Comparison of ENCODE assay signal across 28 cellular contexts in the genomic region with DNA sequence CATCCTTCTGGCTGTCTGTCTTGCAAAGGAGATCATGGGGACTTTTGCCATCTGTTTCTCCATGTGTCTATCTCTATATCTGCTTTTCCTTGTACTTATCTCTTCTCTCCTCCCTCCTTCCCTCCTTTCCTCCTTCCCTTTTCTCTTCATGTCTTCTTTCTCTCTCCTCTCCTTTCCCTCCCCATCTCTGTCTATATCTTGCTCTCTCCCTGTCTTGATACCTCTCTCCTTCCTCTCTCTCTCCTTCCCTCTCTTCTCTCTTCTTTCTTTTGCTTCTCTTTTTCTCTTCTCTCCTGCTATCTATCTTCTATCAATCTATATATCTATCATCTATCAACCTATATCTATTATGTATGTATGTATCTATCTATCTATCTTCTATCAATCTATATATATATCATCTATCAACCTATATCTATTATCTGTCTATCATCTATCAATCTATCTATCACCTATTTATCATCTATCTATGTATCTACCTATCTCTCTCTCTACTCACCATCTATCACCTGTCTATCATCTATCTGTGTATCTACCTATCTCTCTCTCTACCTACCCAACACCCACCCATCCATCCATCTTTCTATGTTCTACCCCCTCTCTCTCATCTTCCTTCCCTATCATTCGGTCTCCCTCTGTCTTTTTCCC. TPM values are rescaled to one million over a fixed set of nuclear protein-coding genes. Genes with fewer than 3 reads are reported as not detected.
A peak's percentile ranks its signal among the peaks of the same experiment; 100 is the strongest.
DNase-seq lines count a peak whose midpoint lies in the region; ATAC-seq, FAIRE-seq and TF ChIP-seq lines count a peak whose summit lies in the region.
"Had no signal": no experiment of that assay in that cellular context is flagged by ENCODE, and none has a peak within 500 bp of the region (broad histone marks: within the 10 kb centered on the region; RNA-seq: fewer than 3 reads in every experiment).

No MANE protein-coding gene starts in this region.

- CTCF ChIA-PET in activated CD8-positive, alpha-beta T cell treated with anti-CD3 and anti-CD28 coated beads for 36 hours (lab: Charles Lee): interaction anchor here (1.0 kb wide), 1 partner anchor 15 kb away, joined by 3 read pairs; no protein-coding TSS in a partner anchor
- CTCF ChIA-PET in activated CD8-positive, alpha-beta T cell treated with anti-CD3 and anti-CD28 coated beads, Interleukin-2, amount 10 ng/mL, durations not matched to agents 7 days and 5 days (lab: Charles Lee): no interaction called here

- H2AFZ ChIP-seq in astrocyte (ENCODE audit: low read depth, low read length): no peak overlapping the region

- no peak for ATAC-seq in activated CD8-positive, alpha-beta T cell treated with anti-CD3 and anti-CD28 coated beads for 36 hours
- ATAC-seq in activated CD8-positive, alpha-beta T cell treated with anti-CD3 and anti-CD28 coated beads, Interleukin-2, amount 10 ng/mL, durations not matched to agents 7 days and 5 days: no peak
- no peak for ATAC-seq in T-helper 17 cell
- ATAC-seq in stimulated activated naive CD8-positive, alpha-beta T cell treated with anti-CD3 and anti-CD28 coated beads, Interleukin-15, amount 100 ng/mL, for 72 hours: no peak
- no peak for ATAC-seq in foreskin keratinocyte
- ATAC-seq: GM12878 had no signal

- no peaks in the 10 kb centered on the region for H3K4me1 ChIP-seq in astrocyte (ENCODE audit: insufficient read depth, low read length)
- no peaks in the 10 kb centered on the region for H3K4me1 ChIP-seq in foreskin keratinocyte
- H3K4me1 ChIP-seq: BE2C, BLaER1 had no signal

- no peaks in the 10 kb centered on the region for H3K36me3 ChIP-seq in astrocyte (ENCODE audit: insufficient read depth, low read length)
- H3K36me3 ChIP-seq: BE2C, BLaER1 had no signal

- no peak for FAIRE-seq in astrocyte (lab: Jason Lieb, UNC)
- FAIRE-seq: A204.1, GM12878, GM12892, GM18507 had no signal

- intact Hi-C loops in activated CD8-positive, alpha-beta T cell treated with anti-CD3 and anti-CD28 coated beads for 36 hours (cut with micrococcal nuclease): no loop called here

- H3K4me1 Mint-ChIP-seq in activated CD8-positive, alpha-beta T cell treated with anti-CD3 and anti-CD28 coated beads for 36 hours (ENCODE audit: low read depth): no peaks in the 10 kb centered on the region
- no peaks in the 10 kb centered on the region for H3K4me1 Mint-ChIP-seq in activated CD8-positive, alpha-beta T cell treated with anti-CD3 and anti-CD28 coated beads, Interleukin-2, amount 10 ng/mL, durations not matched to agents 7 days and 5 days (ENCODE audit: low read depth)
- H3K4me1 Mint-ChIP-seq in T-helper 17 cell (peaks cover 9% of the 10 kb centered on the region), astrocyte (ENCODE audit: low read depth, unreplicated experiment) (no peaks in the 10 kb centered on the region)
- no peaks in the 10 kb centered on the region for H3K4me1 Mint-ChIP-seq in stimulated activated naive CD8-positive, alpha-beta T cell treated with anti-CD3 and anti-CD28 coated beads, Interleukin-15, amount 100 ng/mL, for 72 hours
- H3K4me1 Mint-ChIP-seq: CD4-positive, alpha-beta memory T cell; CD8-positive, alpha-beta memory T cell had no signal

- no peak overlapping the region for H3K4me3 Mint-ChIP-seq in activated CD8-positive, alpha-beta T cell treated with anti-CD3 and anti-CD28 coated beads for 36 hours
- no peak overlapping the region for H3K4me3 Mint-ChIP-seq in activated CD8-positive, alpha-beta T cell treated with anti-CD3 and anti-CD28 coated beads, Interleukin-2, amount 10 ng/mL, durations not matched to agents 7 days and 5 days
- no peak overlapping the region for H3K4me3 Mint-ChIP-seq in T-helper 17 cell
- H3K4me3 Mint-ChIP-seq in astrocyte (ENCODE audit: unreplicated experiment): peak overlapping the region; percentile 35
- no peak overlapping the region for H3K4me3 Mint-ChIP-seq in stimulated activated naive CD8-positive, alpha-beta T cell treated with anti-CD3 and anti-CD28 coated beads, Interleukin-15, amount 100 ng/mL, for 72 hours
- H3K4me3 Mint-ChIP-seq: CD4-positive, CD25-positive, alpha-beta regulatory T cell; CD8-positive, alpha-beta memory T cell had no signal

- peak; percentile 15 for TF ChIP-seq CTCF in activated CD8-positive, alpha-beta T cell treated with anti-CD3 and anti-CD28 coated beads for 36 hours (IDR thresholded peaks at IDR 0.05)
- TF ChIP-seq CTCF in astrocyte (IDR thresholded peaks at IDR 0.05; ENCODE audit: insufficient read depth, low read depth, low read length): no peak
- TF ChIP-seq CTCF in foreskin keratinocyte (conservative IDR thresholded peaks at IDR 0.05): no peak

- H3K27me3 ChIP-seq in astrocyte (ENCODE audit: insufficient read depth, low read length) (peaks cover 3% of the 10 kb centered on the region), foreskin keratinocyte (peaks cover 3% of the 10 kb centered on the region)
- H3K27me3 ChIP-seq: BE2C, BLaER1 had no signal

- peaks cover 5% of the 10 kb centered on the region for H3K27me3 Mint-ChIP-seq in activated CD8-positive, alpha-beta T cell treated with anti-CD3 and anti-CD28 coated beads for 36 hours
- H3K27me3 Mint-ChIP-seq in activated CD8-positive, alpha-beta T cell treated with anti-CD3 and anti-CD28 coated beads, Interleukin-2, amount 10 ng/mL, durations not matched to agents 7 days and 5 days (ENCODE audit: low read depth): peaks cover 17% of the 10 kb centered on the region
- peaks cover 22% of the 10 kb centered on the region for H3K27me3 Mint-ChIP-seq in T-helper 17 cell
- H3K27me3 Mint-ChIP-seq in astrocyte (ENCODE audit: low read depth, unreplicated experiment): peaks cover 46% of the 10 kb centered on the region
- peaks cover 9% of the 10 kb centered on the region for H3K27me3 Mint-ChIP-seq in stimulated activated naive CD8-positive, alpha-beta T cell treated with anti-CD3 and anti-CD28 coated beads, Interleukin-15, amount 100 ng/mL, for 72 hours

- POLR2A ChIA-PET in activated CD8-positive, alpha-beta T cell treated with anti-CD3 and anti-CD28 coated beads for 36 hours (lab: Charles Lee): no interaction called here
- POLR2A ChIA-PET in activated CD8-positive, alpha-beta T cell treated with anti-CD3 and anti-CD28 coated beads, Interleukin-2, amount 10 ng/mL, durations not matched to agents 7 days and 5 days (lab: Charles Lee): no interaction called here

- H3K9me3 Mint-ChIP-seq in activated CD8-positive, alpha-beta T cell treated with anti-CD3 and anti-CD28 coated beads for 36 hours: no peaks in the 10 kb centered on the region
- no peaks in the 10 kb centered on the region for H3K9me3 Mint-ChIP-seq in activated CD8-positive, alpha-beta T cell treated with anti-CD3 and anti-CD28 coated beads, Interleukin-2, amount 10 ng/mL, durations not matched to agents 7 days and 5 days (ENCODE audit: insufficient read depth)
- peaks cover 21% of the 10 kb centered on the region for H3K9me3 Mint-ChIP-seq in astrocyte (ENCODE audit: unreplicated experiment)
- H3K9me3 Mint-ChIP-seq in stimulated activated naive CD8-positive, alpha-beta T cell treated with anti-CD3 and anti-CD28 coated beads, Interleukin-15, amount 100 ng/mL, for 72 hours: no peaks in the 10 kb centered on the region
- H3K9me3 Mint-ChIP-seq: CD4-positive, alpha-beta memory T cell had no signal

- H3K9me3 ChIP-seq in T-helper 17 cell (ENCODE audit: control insufficient read depth, low read length, poor library complexity, severe bottlenecking): no peaks in the 10 kb centered on the region
- no peaks in the 10 kb centered on the region for H3K9me3 ChIP-seq in astrocyte (ENCODE audit: insufficient read depth, low read depth, low read length)
- H3K9me3 ChIP-seq: BE2C, BLaER1 had no signal

- no peaks in the 10 kb centered on the region for H3K36me3 Mint-ChIP-seq in activated CD8-positive, alpha-beta T cell treated with anti-CD3 and anti-CD28 coated beads for 36 hours (ENCODE audit: low read depth)
- no peaks in the 10 kb centered on the region for H3K36me3 Mint-ChIP-seq in activated CD8-positive, alpha-beta T cell treated with anti-CD3 and anti-CD28 coated beads, Interleukin-2, amount 10 ng/mL, durations not matched to agents 7 days and 5 days (ENCODE audit: low read depth)
- peaks cover 12% of the 10 kb centered on the region for H3K36me3 Mint-ChIP-seq in T-helper 17 cell (ENCODE audit: low read depth)
- H3K36me3 Mint-ChIP-seq in astrocyte (ENCODE audit: low read depth, unreplicated experiment): no peaks in the 10 kb centered on the region
- H3K36me3 Mint-ChIP-seq: CD14-positive monocyte; CD4-positive, alpha-beta memory T cell; CD4-positive, CD25-positive, alpha-beta regulatory T cell; CD8-positive, alpha-beta memory T cell had no signal

- H3K27ac ChIP-seq in astrocyte (ENCODE audit: low read depth, low read length) (no peak overlapping the region), foreskin keratinocyte (no peak overlapping the region)
- H3K27ac ChIP-seq: BLaER1 had no signal

- no peak overlapping the region for H3K27ac Mint-ChIP-seq in activated CD8-positive, alpha-beta T cell treated with anti-CD3 and anti-CD28 coated beads for 36 hours
- H3K27ac Mint-ChIP-seq in activated CD8-positive, alpha-beta T cell treated with anti-CD3 and anti-CD28 coated beads, Interleukin-2, amount 10 ng/mL, durations not matched to agents 7 days and 5 days: no peak overlapping the region
- H3K27ac Mint-ChIP-seq in T-helper 17 cell: peak overlapping the region; percentile 24
- no peak overlapping the region for H3K27ac Mint-ChIP-seq in astrocyte (ENCODE audit: unreplicated experiment)
- H3K27ac Mint-ChIP-seq in stimulated activated naive CD8-positive, alpha-beta T cell treated with anti-CD3 and anti-CD28 coated beads, Interleukin-15, amount 100 ng/mL, for 72 hours: peak overlapping the region in 1 of 2 donors; percentile 16
- H3K27ac Mint-ChIP-seq: CD14-positive monocyte had no signal

- H3K4me2 ChIP-seq in astrocyte (ENCODE audit: low read length): no peak overlapping the region
- H3K4me2 ChIP-seq: BLaER1 had no signal

- no peak for DNase-seq in activated CD8-positive, alpha-beta T cell treated with anti-CD3 and anti-CD28 coated beads for 36 hours
- DNase-seq in activated CD8-positive, alpha-beta T cell treated with anti-CD3 and anti-CD28 coated beads, Interleukin-2, amount 10 ng/mL, durations not matched to agents 7 days and 5 days: no peak
- no peak for DNase-seq in T-helper 17 cell
- DNase-seq in astrocyte (ENCODE audit: low read depth): no peak
- no peak for DNase-seq in stimulated activated naive CD8-positive, alpha-beta T cell treated with anti-CD3 and anti-CD28 coated beads, Interleukin-15, amount 100 ng/mL, for 72 hours
- no peak for DNase-seq in foreskin keratinocyte
- no peak for DNase-seq in amniotic stem cell (lab: John Stamatoyannopoulos, UW)
- DNase-seq: 8988T; ACHN; BE2C; C1 segment of cervical spinal cord; CD4-positive, alpha-beta memory T cell; CD4-positive, CD25-positive, alpha-beta regulatory T cell; CD8-positive, alpha-beta memory T cell; COR-L47; DMS 273 treated with DMSO at 0.1 percent for 48 hours; DMS153; DMS53; DMS79; DND-41; EL; GDM1 had no signal

- no peak overlapping the region for H3K9ac ChIP-seq in astrocyte (ENCODE audit: low read length)
- H3K9ac ChIP-seq: BLaER1 had no signal

- H3K4me3 ChIP-seq in astrocyte (ENCODE audit: insufficient read depth, low read depth, low read length): no peak overlapping the region
- H3K4me3 ChIP-seq: BLaER1, GM12878 had no signal

- H3K79me2 ChIP-seq in astrocyte (ENCODE audit: insufficient read depth, low read length): no peaks in the 10 kb centered on the region

- H4K20me1 ChIP-seq in astrocyte (ENCODE audit: insufficient read depth, low read length): no peaks in the 10 kb centered on the region
- H4K20me1 ChIP-seq: BLaER1 had no signal

RNA-seq across cellular contexts. Expression of a gene that starts 27.5 kb away (rescaled TPM):
- total RNA-seq in activated CD8-positive, alpha-beta T cell treated with anti-CD3 and anti-CD28 coated beads for 36 hours: 1 to 10 TPM; 1.3 to 2.3 TPM
- total RNA-seq in activated CD8-positive, alpha-beta T cell treated with anti-CD3 and anti-CD28 coated beads, Interleukin-2, amount 10 ng/mL, durations not matched to agents 7 days and 5 days: under 1 TPM in 1 of 2 experiments, not detected in 1; 0.47 TPM
- under 1 TPM; 0.21 to 0.25 TPM for total RNA-seq in T-helper 17 cell
- 0.41 and 0.53 TPM in 2 replicates for total RNA-seq in astrocyte
- total RNA-seq in foreskin keratinocyte: 0.56 and 0.92 TPM in 2 replicates
- 0.51 and 0.52 TPM in 2 replicates for polyA plus RNA-seq in foreskin keratinocyte
- total RNA-seq: CD4-positive, CD25-positive, alpha-beta regulatory T cell had no signal
- polyA plus RNA-seq: CD14-positive monocyte; CD4-positive, CD25-positive, alpha-beta regulatory T cell; CD8-positive, alpha-beta memory T cell had no signal

RNA-seq across cellular contexts. Expression of a gene that starts 28.8 kb away (rescaled TPM):
- 10 to 100 TPM; 21.2 to 21.7 TPM for total RNA-seq in activated CD8-positive, alpha-beta T cell treated with anti-CD3 and anti-CD28 coated beads for 36 hours
- total RNA-seq in activated CD8-positive, alpha-beta T cell treated with anti-CD3 and anti-CD28 coated beads, Interleukin-2, amount 10 ng/mL, durations not matched to agents 7 days and 5 days: 10 to 100 TPM; 15.1 to 16.5 TPM
- total RNA-seq in T-helper 17 cell (1 to 10 TPM; 7.4 to 9.9 TPM), astrocyte (27.1 and 32.7 TPM in 2 replicates), foreskin keratinocyte (75.3 and 79.6 TPM in 2 replicates)
- 101 and 124 TPM in 2 replicates for polyA plus RNA-seq in foreskin keratinocyte

RNA-seq across cellular contexts. Expression of a gene that starts 50.2 kb away (rescaled TPM):
- total RNA-seq in activated CD8-positive, alpha-beta T cell treated with anti-CD3 and anti-CD28 coated beads for 36 hours: 10 to 100 TPM in 1 of 2 experiments, 1 to 10 TPM in 1; 8.8 to 11.2 TPM
- total RNA-seq in activated CD8-positive, alpha-beta T cell treated with anti-CD3 and anti-CD28 coated beads, Interleukin-2, amount 10 ng/mL, durations not matched to agents 7 days and 5 days: 10 to 100 TPM; 10.0 to 11.9 TPM
- 10 to 100 TPM; 23.5 to 24.6 TPM for total RNA-seq in T-helper 17 cell
- total RNA-seq in astrocyte: 49.7 and 58.5 TPM in 2 replicates
- total RNA-seq in foreskin keratinocyte: 23.3 and 29.6 TPM in 2 replicates
- 22.3 and 24.1 TPM in 2 replicates for polyA plus RNA-seq in foreskin keratinocyte
